8 cellular contexts compared by ENCODE assay signal in the genomic region with DNA sequence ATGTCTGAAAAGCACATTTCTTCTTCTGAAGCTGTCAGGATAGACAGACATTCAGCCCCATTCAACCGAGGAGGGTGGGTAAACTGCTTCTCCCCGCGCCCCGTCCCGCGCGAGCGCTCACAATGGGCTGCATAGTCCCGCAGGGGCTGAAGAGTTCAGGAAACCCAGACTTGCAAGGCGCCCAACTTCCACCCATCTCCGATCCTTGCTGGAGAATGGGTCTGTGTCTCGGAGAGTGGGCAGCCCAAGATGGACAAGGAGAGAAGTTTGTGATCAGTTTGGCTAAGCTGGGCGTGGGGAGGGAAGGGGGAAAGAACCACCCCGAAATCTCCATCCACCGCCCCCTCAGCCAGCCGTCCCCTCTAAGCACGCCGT. TPM values are rescaled to one million over a fixed set of nuclear protein-coding genes. Genes with fewer than 3 reads are reported as not detected.
DNase-seq lines count a peak whose midpoint lies in the region; ATAC-seq lines count a peak whose summit lies in the region.

No MANE protein-coding gene starts in this region.

- intact Hi-C loops in left ventricle myocardium superior (cut with micrococcal nuclease) = no loop called here

- peak overlapping the region; percentile 85 for H3K27ac ChIP-seq in adipose tissue (ENCODE audit: low read depth, low read length)

- 0 to 1% (median 1%) methylated on average over 17 to 18 of the region's 18 CpGs for WGBS in adipose tissue, 3 donors

- DNase-seq in HK-2 (ENCODE audit: unreplicated experiment) = peak; percentile 18
- peak; percentile 35 for DNase-seq in left ventricle myocardium superior
- DNase-seq in putamen (ENCODE audit: low spot score) = peak; percentile 7
- no peak for DNase-seq in DMS79 treated with DMSO at 0.1 percent for 48 hours (lab: John Stamatoyannopoulos, UW)
- DNase-seq in hippocampal formation (lab: John Stamatoyannopoulos, UW) = no peak
- no peak for DNase-seq in NCI-H1694 (lab: John Stamatoyannopoulos, UW)

- peak; percentile 14 for ATAC-seq in GM18867 (IDR thresholded peaks at IDR 0.05; ENCODE audit: unreplicated experiment)
- ATAC-seq in left ventricle myocardium superior = peak; percentile 43

RNA-seq across cellular contexts. Expression of a gene that starts 0.7 kb away (rescaled TPM):
- polyA plus RNA-seq in adipose tissue = 10 to 100 TPM; 13.0 to 50.1 (median 16.5) TPM
- total RNA-seq in left ventricle myocardium superior = 24.1 TPM

Comparison
In these comparisons a context has a peak if more than half of its experiments do, and no peak if none do; other contexts are left out.
1. DNase-seq: peak in HK-2 (single experiment), left ventricle myocardium superior (single experiment) and putamen (single experiment); none in DMS79 treated with DMSO at 0.1 percent for 48 hours (single experiment), hippocampal formation (0 of 2) and NCI-H1694 (single experiment).